Comparison of ENCODE assay signal across 28 cellular contexts in the genomic region with DNA sequence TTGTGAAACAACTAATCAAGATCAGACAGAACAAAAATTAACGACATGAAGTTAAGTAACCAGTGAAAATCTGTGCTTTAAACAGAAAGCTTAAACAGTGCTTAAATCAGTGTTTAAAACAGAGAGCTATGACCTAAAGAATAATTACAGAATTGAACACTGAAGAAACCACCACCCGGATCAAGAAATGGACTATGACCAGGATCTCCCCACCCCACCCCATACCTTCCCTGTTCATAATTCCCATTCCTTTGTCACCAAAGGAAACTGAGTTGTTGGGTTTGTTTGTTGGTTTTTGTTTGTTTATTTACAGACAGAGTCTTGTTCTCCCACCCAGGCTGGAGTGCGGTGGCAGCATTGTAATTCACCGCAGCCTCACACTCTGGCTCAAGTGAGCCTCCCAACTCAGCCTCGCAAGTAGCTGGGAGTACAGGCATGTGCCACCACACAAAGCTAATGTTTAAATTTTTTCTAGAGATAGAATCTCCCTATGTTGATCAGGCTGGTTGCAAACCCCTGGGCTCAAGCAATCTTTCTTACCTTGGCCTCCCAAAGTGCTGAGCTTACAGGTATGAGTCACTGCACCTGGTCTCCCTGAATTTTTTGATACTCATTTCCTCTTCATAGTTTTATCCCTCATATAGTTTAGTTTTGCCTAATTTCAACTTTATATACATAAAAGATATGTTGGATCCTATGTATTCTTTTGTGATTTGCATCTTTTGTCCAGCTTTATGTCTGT. TPM values are rescaled to one million over a fixed set of nuclear protein-coding genes. Genes with fewer than 3 reads are reported as not detected.
"Had no signal": no experiment of that assay in that cellular context is flagged by ENCODE, and none has a peak within 500 bp of the region (broad histone marks: within the 10 kb centered on the region; RNA-seq: fewer than 3 reads in every experiment).

No MANE protein-coding gene starts in this region.

- DNase-seq: activated B cell treated with CpG ODN at 0.5 μM for 24 hours; activated CD4-positive, alpha-beta T cell treated with anti-CD3 and anti-CD28 coated beads for 36 hours; activated CD4-positive, alpha-beta T cell treated with anti-CD3 and anti-CD28 coated beads, Interleukin-2, amount 50 U/mL, for 4 hours; activated CD8-positive, alpha-beta memory T cell treated with anti-CD3 and anti-CD28 coated beads, Interleukin-2, amount 50 U/mL, for 48 hours; activated naive CD4-positive, alpha-beta T cell treated with Interleukin-2 at 50 U/mL for 16 hours; activated naive CD8-positive, alpha-beta T cell treated with anti-CD3 and anti-CD28 coated beads for 36 hours; activated T-cell treated with anti-CD3 and anti-CD28 coated beads, Interleukin-2, amount 50 U/mL, for 4 hours; dorsolateral prefrontal cortex; effector memory CD8-positive, alpha-beta T cell; glutamatergic neuron; hippocampal formation; naive thymus-derived CD8-positive, alpha-beta T cell; stimulated activated CD4-positive, alpha-beta T cell treated with anti-CD3 and anti-CD28 coated beads, Interleukin-12 subunit alpha, Interleukin-12 subunit beta, amount 100 ng/mL, for 4 hours; stimulated activated CD4-positive, alpha-beta T cell treated with anti-CD3 and anti-CD28 coated beads, Interleukin-4, amount 100 ng/mL, for 4 hours; stimulated activated naive CD8-positive, alpha-beta T cell treated with anti-CD3 and anti-CD28 coated beads, Interleukin-15, Interleukin-2, amounts not matched to agents 100 U/mL and 50 U/mL, for 24 hours; upper lobe of left lung had no signal

- H3K27me3 ChIP-seq: upper lobe of left lung had no signal

- FAIRE-seq: astrocyte, colon, endothelial cell of umbilical vein, frontal cortex had no signal

- ATAC-seq: activated CD4-positive, alpha-beta T cell treated with anti-CD3 and anti-CD28 coated beads for 36 hours; activated T-cell treated with anti-CD3 and anti-CD28 coated beads, Interleukin-2, amount 50 U/mL, for 4 hours; effector memory CD8-positive, alpha-beta T cell; left lobe of liver; lower lobe of right lung; naive thymus-derived CD8-positive, alpha-beta T cell; stimulated activated naive CD8-positive, alpha-beta T cell treated with anti-CD3 and anti-CD28 coated beads, Interleukin-15, Interleukin-2, amounts not matched to agents 100 U/mL and 50 U/mL, for 24 hours had no signal

- H3K36me3 ChIP-seq: esophagus muscularis mucosa, lower lobe of right lung, prostate gland, upper lobe of left lung had no signal

- H3K9me3 ChIP-seq: esophagus muscularis mucosa, lower lobe of right lung, prostate gland, upper lobe of left lung had no signal

- H3K4me1 ChIP-seq: esophagus muscularis mucosa, lower lobe of right lung, prostate gland, upper lobe of left lung had no signal

- H3K27ac ChIP-seq: dorsolateral prefrontal cortex, esophagus muscularis mucosa, lower lobe of right lung, prostate gland, upper lobe of left lung had no signal

- H3K4me3 ChIP-seq: dorsolateral prefrontal cortex, esophagus muscularis mucosa, lower lobe of right lung, prostate gland, upper lobe of left lung had no signal

RNA-seq across cellular contexts. Expression of a gene that starts 8.2 kb away (rescaled TPM):
- total RNA-seq: activated B cell treated with CpG ODN at 0.5 μM for 24 hours; activated CD4-positive, alpha-beta T cell treated with anti-CD3 and anti-CD28 coated beads for 36 hours; activated CD8-positive, alpha-beta memory T cell treated with anti-CD3 and anti-CD28 coated beads for 36 hours; activated naive CD8-positive, alpha-beta T cell treated with anti-CD3 and anti-CD28 coated beads for 36 hours; activated T-cell treated with anti-CD3 and anti-CD28 coated beads, Interleukin-2, amount 50 U/mL, for 4 hours; endothelial cell of umbilical vein; esophagus muscularis mucosa; frontal cortex; left lobe of liver; mesenteric fat pad; naive thymus-derived CD8-positive, alpha-beta T cell; osteocyte; subcutaneous adipose tissue had no signal

RNA-seq across cellular contexts. Expression of a gene that starts 19.9 kb away (rescaled TPM):
- total RNA-seq: activated CD4-positive, alpha-beta T cell treated with anti-CD3 and anti-CD28 coated beads for 36 hours; activated CD8-positive, alpha-beta memory T cell treated with anti-CD3 and anti-CD28 coated beads for 36 hours; activated naive CD8-positive, alpha-beta T cell treated with anti-CD3 and anti-CD28 coated beads for 36 hours; activated T-cell treated with anti-CD3 and anti-CD28 coated beads, Interleukin-2, amount 50 U/mL, for 4 hours; endothelial cell of umbilical vein; frontal cortex; mesenteric fat pad; naive thymus-derived CD8-positive, alpha-beta T cell; osteocyte; subcutaneous adipose tissue had no signal

RNA-seq across cellular contexts. Expression of a gene that starts 57.5 kb away (rescaled TPM):
- total RNA-seq: activated B cell treated with CpG ODN at 0.5 μM for 24 hours; activated CD4-positive, alpha-beta T cell treated with anti-CD3 and anti-CD28 coated beads for 36 hours; activated CD8-positive, alpha-beta memory T cell treated with anti-CD3 and anti-CD28 coated beads for 36 hours; activated naive CD8-positive, alpha-beta T cell treated with anti-CD3 and anti-CD28 coated beads for 36 hours; activated T-cell treated with anti-CD3 and anti-CD28 coated beads, Interleukin-2, amount 50 U/mL, for 4 hours; astrocyte; dorsolateral prefrontal cortex; endothelial cell of umbilical vein; frontal cortex; left lobe of liver; lower lobe of right lung; naive thymus-derived CD8-positive, alpha-beta T cell; osteocyte; prostate gland; subcutaneous adipose tissue; upper lobe of left lung had no signal
